ENCODE assay signal across 2 cellular contexts in genomic region chr4:185846550-185847210, GRCh38.
TF ChIP-seq lines count a peak whose summit lies in the region.

No MANE protein-coding gene starts in this region.

TF ChIP-seq in A549, 52 proteins besides CTCF, POLR2A, EP300 and RAD21:
- no peak for TF ChIP-seq BCL3 (IDR thresholded peaks at IDR 0.05)
- no peak for TF ChIP-seq CHD4 (IDR thresholded peaks at IDR 0.05; ENCODE audit: borderline replicate concordance)
- no peak for TF ChIP-seq SREBF2 (IDR thresholded peaks at IDR 0.05)
- TF ChIP-seq PHF8 (IDR thresholded peaks at IDR 0.05; ENCODE audit: borderline replicate concordance, low read depth) = no peak
- no peak for TF ChIP-seq PBX3 (IDR thresholded peaks at IDR 0.05)
- TF ChIP-seq TFCP2L1 (CRISPR knock-in tag; IDR thresholded peaks at IDR 0.05) = no peak
- TF ChIP-seq ELK1 (IDR thresholded peaks at IDR 0.05; ENCODE audit: low read depth, low read length) = no peak
- no peak for TF ChIP-seq E2F6 (IDR thresholded peaks at IDR 0.05; ENCODE audit: borderline replicate concordance, low read depth)
- TF ChIP-seq BHLHE40 (IDR thresholded peaks at IDR 0.05; ENCODE audit: low read depth, low read length) = no peak
- no peak for TF ChIP-seq HOXA7 (CRISPR knock-in tag; IDR thresholded peaks at IDR 0.05)
- TF ChIP-seq FOXS1 (CRISPR knock-in tag; IDR thresholded peaks at IDR 0.05) = no peak
- no peak for TF ChIP-seq NR3C1 (IDR thresholded peaks at IDR 0.05)
- TF ChIP-seq CEBPB (IDR thresholded peaks at IDR 0.05) = no peak
- TF ChIP-seq MAFK (IDR thresholded peaks at IDR 0.05; ENCODE audit: partially characterized antibody) = no peak
- TF ChIP-seq ESRRA (IDR thresholded peaks at IDR 0.05; ENCODE audit: borderline replicate concordance, low read length) = no peak
- TF ChIP-seq KDM1A (IDR thresholded peaks at IDR 0.05; ENCODE audit: low read depth) = no peak
- no peak for TF ChIP-seq RARB (CRISPR knock-in tag; IDR thresholded peaks at IDR 0.05)
- TF ChIP-seq POLR2AphosphoS2 (conservative IDR thresholded peaks at IDR 0.05; ENCODE audit: low read length) = no peak
- no peak for TF ChIP-seq NPAS2 (CRISPR knock-in tag; IDR thresholded peaks at IDR 0.05; ENCODE audit: borderline replicate concordance)
TF ChIP-seq in A549: peak in this region for 0.

TF ChIP-seq in HEK293, 187 proteins besides CTCF, POLR2A, EP300 and RAD21 (continues in another document):
- no peak for TF ChIP-seq ZSCAN18 (tag by site-specific recombination; IDR thresholded peaks at IDR 0.05)
- no peak for TF ChIP-seq ZNF214 (tag by site-specific recombination; IDR thresholded peaks at IDR 0.05; ENCODE audit: borderline replicate concordance)
- TF ChIP-seq MZF1 (tag by site-specific recombination; IDR thresholded peaks at IDR 0.05; ENCODE audit: borderline replicate concordance) = peak; percentile 15; the same call in 1 of the 2 replicates
- no peak for TF ChIP-seq ZBTB10 (tag by site-specific recombination; IDR thresholded peaks at IDR 0.05)
- no peak for TF ChIP-seq ZNF792 (tag by site-specific recombination; IDR thresholded peaks at IDR 0.05)
- TF ChIP-seq OSR2 (tag by site-specific recombination; IDR thresholded peaks at IDR 0.05) = peak; percentile 64; the same call in 1 of the 2 replicates
- TF ChIP-seq ZNF623 (tag by site-specific recombination; IDR thresholded peaks at IDR 0.05) = no peak
- TF ChIP-seq KLF16 (tag by site-specific recombination; IDR thresholded peaks at IDR 0.05) = no peak
- TF ChIP-seq ZNF677 (tag by site-specific recombination; IDR thresholded peaks at IDR 0.05) = no peak
- no peak for TF ChIP-seq ZNF26 (tag by site-specific recombination; IDR thresholded peaks at IDR 0.05)
- no peak for TF ChIP-seq TCF7L2 (IDR thresholded peaks at IDR 0.05; ENCODE audit: borderline replicate concordance, low read depth, low read length)
- TF ChIP-seq SCRT2 (tag by site-specific recombination; IDR thresholded peaks at IDR 0.05) = no peak
- no peak for TF ChIP-seq ZNF488 (tag by site-specific recombination; IDR thresholded peaks at IDR 0.05)
- no peak for TF ChIP-seq ZNF433 (tag by site-specific recombination; IDR thresholded peaks at IDR 0.05; ENCODE audit: low read depth)
- TF ChIP-seq PRDM6 (tag by site-specific recombination; IDR thresholded peaks at IDR 0.05) = peak; percentile 67
- TF ChIP-seq ZNF701 (tag by site-specific recombination; IDR thresholded peaks at IDR 0.05) = no peak
- no peak for TF ChIP-seq IKZF3 (tag by site-specific recombination; IDR thresholded peaks at IDR 0.05)
- no peak for TF ChIP-seq ZNF175 (tag by site-specific recombination; IDR thresholded peaks at IDR 0.05)
- no peak for TF ChIP-seq ZNF664 (tag by site-specific recombination; IDR thresholded peaks at IDR 0.05)
- no peak for TF ChIP-seq ZNF394 (tag by site-specific recombination; IDR thresholded peaks at IDR 0.05; ENCODE audit: borderline replicate concordance)
- no peak for TF ChIP-seq ZNF133 (tag by site-specific recombination; IDR thresholded peaks at IDR 0.05)
- no peak for TF ChIP-seq ZSCAN30 (tag by site-specific recombination; IDR thresholded peaks at IDR 0.05)
- no peak for TF ChIP-seq ZNF670 (tag by site-specific recombination; IDR thresholded peaks at IDR 0.05; ENCODE audit: low read depth)
- no peak for TF ChIP-seq WT1 (tag by site-specific recombination; IDR thresholded peaks at IDR 0.05)
- TF ChIP-seq KLF17 (tag by site-specific recombination; IDR thresholded peaks at IDR 0.05) = no peak
- TF ChIP-seq ZNF404 (tag by site-specific recombination; IDR thresholded peaks at IDR 0.05) = no peak
- no peak for TF ChIP-seq ZBTB17 (tag by site-specific recombination; IDR thresholded peaks at IDR 0.05)
- TF ChIP-seq ZNF366 (tag by site-specific recombination; conservative IDR thresholded peaks at IDR 0.05) = no peak
- TF ChIP-seq ZIC2 (tag by site-specific recombination; IDR thresholded peaks at IDR 0.05) = no peak
- TF ChIP-seq ZXDB (tag by site-specific recombination; IDR thresholded peaks at IDR 0.05) = peak; percentile 20; the same call in 1 of the 2 replicates
- no peak for TF ChIP-seq ZNF302 (tag by site-specific recombination; IDR thresholded peaks at IDR 0.05; ENCODE audit: low read depth)
- TF ChIP-seq ZNF184 (tag by site-specific recombination; IDR thresholded peaks at IDR 0.05) = no peak
- no peak for TF ChIP-seq PRDM2 (tag by site-specific recombination; IDR thresholded peaks at IDR 0.05; ENCODE audit: borderline replicate concordance)
- TF ChIP-seq ZNF580 (tag by site-specific recombination; IDR thresholded peaks at IDR 0.05) = no peak
- 0 out of 2 replicates have a peak, but pooled peaks have one; percentile 15 for TF ChIP-seq PRDM4 (tag by site-specific recombination; IDR thresholded peaks at IDR 0.05)
- no peak for TF ChIP-seq ZNF529 (tag by site-specific recombination; IDR thresholded peaks at IDR 0.05; ENCODE audit: insufficient replicate concordance)
- no peak for TF ChIP-seq SCRT1 (tag by site-specific recombination; IDR thresholded peaks at IDR 0.05; ENCODE audit: borderline replicate concordance)
